In genomic region chr2:205708231-205708631, GRCh38 we compare ENCODE assay signal across 14 cellular contexts. TPM values are rescaled to one million over a fixed set of nuclear protein-coding genes. Genes with fewer than 3 reads are reported as not detected.
DNase-seq lines count a peak whose midpoint lies in the region; ATAC-seq and TF ChIP-seq lines count a peak whose summit lies in the region.
"Had no signal": no experiment of that assay in that cellular context is flagged by ENCODE, and none has a peak within 500 bp of the region (broad histone marks: within the 10 kb centered on the region; RNA-seq: fewer than 3 reads in every experiment).

No MANE protein-coding gene starts in this region.

- H3K27me3 ChIP-seq in layer of hippocampus (ENCODE audit: control insufficient read depth, insufficient read depth, low read length): no peaks in the 10 kb centered on the region

- H3K9me3 Mint-ChIP-seq in HFFc6 (no peaks in the 10 kb centered on the region), chondrocyte (ENCODE audit: low read depth) (no peaks in the 10 kb centered on the region)
- H3K9me3 Mint-ChIP-seq in stimulated activated memory B cell treated with anti-CD40 and anti-IgM and Interleukin-4, amounts not matched to agents 10 μg/mL and 1 μg/mL and 100 μg/mL, for 72 hours: no peaks in the 10 kb centered on the region
- no peaks in the 10 kb centered on the region for H3K9me3 Mint-ChIP-seq in naive thymus-derived CD8-positive, alpha-beta T cell

- POLR2A ChIA-PET in naive thymus-derived CD8-positive, alpha-beta T cell (lab: Charles Lee): no interaction called here

- peaks cover 50% of the 10 kb centered on the region for H3K4me1 Mint-ChIP-seq in HFFc6 (ENCODE audit: low read depth)
- peaks cover 73% of the 10 kb centered on the region for H3K4me1 Mint-ChIP-seq in chondrocyte (ENCODE audit: low read depth)
- H3K4me1 Mint-ChIP-seq in stimulated activated memory B cell treated with anti-CD40 and anti-IgM and Interleukin-4, amounts not matched to agents 10 μg/mL and 1 μg/mL and 100 μg/mL, for 72 hours: peaks cover 57% of the 10 kb centered on the region
- peaks cover 6 to 34% (median 10%) of the 10 kb centered on the region in 4 donors for H3K4me1 Mint-ChIP-seq in naive thymus-derived CD8-positive, alpha-beta T cell

- TF ChIP-seq CTCF in HFFc6 (IDR thresholded peaks at IDR 0.05): no peak
- TF ChIP-seq CTCF in chondrocyte (IDR thresholded peaks at IDR 0.05): no peak

- DNase-seq in HFFc6 (no peak), chondrocyte (ENCODE audit: low spot score) (no peak), amniotic stem cell (lab: John Stamatoyannopoulos, UW) (no peak), hippocampal formation (lab: John Stamatoyannopoulos, UW) (no peak)
- no peak for DNase-seq in naive thymus-derived CD8-positive, alpha-beta T cell
- DNase-seq in activated naive CD4-positive, alpha-beta T cell treated with anti-CD3 and anti-CD28 coated beads, Interleukin-2, amount 50 U/mL, for 16 hours: no peak
- DNase-seq: activated gamma-delta T cell treated with Interleukin-2 at 50 U/mL for 16 hours; Caco-2; NCI-H1105 treated with DMSO at 0.1 percent for 48 hours; stimulated activated CD4-positive, alpha-beta T cell treated with anti-CD3 and anti-CD28 coated beads, Interleukin-12 subunit alpha, Interleukin-12 subunit beta, amount 100 ng/mL, for 4 hours; stimulated activated naive CD8-positive, alpha-beta T cell treated with anti-CD3 and anti-CD28 coated beads, Interleukin-15, Interleukin-2, amounts not matched to agents 100 U/mL and 50 U/mL, for 24 hours had no signal

- peak overlapping the region; percentile 16 for H3K27ac ChIP-seq in layer of hippocampus (ENCODE audit: low read depth, low read length)
- H3K27ac ChIP-seq: HL-60 had no signal

- H3K27ac Mint-ChIP-seq in HFFc6: peak overlapping the region; percentile 96; the same call in 1 of the 2 replicates
- H3K27ac Mint-ChIP-seq in chondrocyte (ENCODE audit: unreplicated experiment): peak overlapping the region; percentile 97
- peak overlapping the region; percentile 95 for H3K27ac Mint-ChIP-seq in stimulated activated memory B cell treated with anti-CD40 and anti-IgM and Interleukin-4, amounts not matched to agents 10 μg/mL and 1 μg/mL and 100 μg/mL, for 72 hours
- H3K27ac Mint-ChIP-seq in naive thymus-derived CD8-positive, alpha-beta T cell: peak overlapping the region in 1 of 10 donors; percentile 49

- no peak overlapping the region for H3K4me3 Mint-ChIP-seq in HFFc6
- no peak overlapping the region for H3K4me3 Mint-ChIP-seq in chondrocyte (ENCODE audit: unreplicated experiment)
- H3K4me3 Mint-ChIP-seq in stimulated activated memory B cell treated with anti-CD40 and anti-IgM and Interleukin-4, amounts not matched to agents 10 μg/mL and 1 μg/mL and 100 μg/mL, for 72 hours: no peak overlapping the region
- H3K4me3 Mint-ChIP-seq in naive thymus-derived CD8-positive, alpha-beta T cell: no peak overlapping the region

- H3K36me3 Mint-ChIP-seq in HFFc6 (ENCODE audit: low read depth): no peaks in the 10 kb centered on the region
- peaks cover 1% of the 10 kb centered on the region for H3K36me3 Mint-ChIP-seq in chondrocyte (ENCODE audit: low read depth)
- H3K36me3 Mint-ChIP-seq in stimulated activated memory B cell treated with anti-CD40 and anti-IgM and Interleukin-4, amounts not matched to agents 10 μg/mL and 1 μg/mL and 100 μg/mL, for 72 hours: no peaks in the 10 kb centered on the region
- H3K36me3 Mint-ChIP-seq in naive thymus-derived CD8-positive, alpha-beta T cell: no peaks in the 10 kb centered on the region

- H3K27me3 Mint-ChIP-seq in HFFc6 (ENCODE audit: insufficient read depth) (peaks cover 1% of the 10 kb centered on the region), chondrocyte (ENCODE audit: low read depth) (no peaks in the 10 kb centered on the region)
- no peaks in the 10 kb centered on the region for H3K27me3 Mint-ChIP-seq in stimulated activated memory B cell treated with anti-CD40 and anti-IgM and Interleukin-4, amounts not matched to agents 10 μg/mL and 1 μg/mL and 100 μg/mL, for 72 hours
- peaks cover 0 to 5% (median 3%) of the 10 kb centered on the region in 5 donors for H3K27me3 Mint-ChIP-seq in naive thymus-derived CD8-positive, alpha-beta T cell

- no peak for ATAC-seq in stimulated activated memory B cell treated with anti-CD40 and anti-IgM and Interleukin-4, amounts not matched to agents 10 μg/mL and 1 μg/mL and 100 μg/mL, for 72 hours
- ATAC-seq in naive thymus-derived CD8-positive, alpha-beta T cell: no peak
- ATAC-seq: stimulated activated naive CD8-positive, alpha-beta T cell treated with anti-CD3 and anti-CD28 coated beads, Interleukin-15, Interleukin-2, amounts not matched to agents 100 U/mL and 50 U/mL, for 24 hours had no signal

RNA-seq across cellular contexts. Expression of gene NRP2, which starts 25.9 kb away (rescaled TPM):
- 10 to 100 TPM; 11.8 to 25.1 (median 21.4) TPM for total RNA-seq in HFFc6 (2021; fragmentation: NEBNext Ultra II Directional; extraction: Animal tissue kit (Norgen Biotek cat#: 25700))
- total RNA-seq in chondrocyte: 31.7 to 83.7 TPM (median 34.5 TPM) in 3 replicates
- 1 to 10 TPM in 1 of 2 experiments, under 1 TPM in 1; 0.82 to 1.1 TPM for total RNA-seq in naive thymus-derived CD8-positive, alpha-beta T cell
- not detected for polyA plus RNA-seq in naive thymus-derived CD8-positive, alpha-beta T cell

Comparison
In these comparisons a context has a peak if more than half of its experiments do, and no peak if none do; other contexts are left out.
1. RNA of gene NRP2, which starts 25.9 kb away (total RNA-seq): 31.7 to 83.7 TPM in chondrocyte and 11.8 to 25.1 TPM in HFFc6; 0.82 to 1.1 TPM in naive thymus-derived CD8-positive, alpha-beta T cell; every median in the first group is over 4 times any median in the second.